In the genomic region with DNA sequence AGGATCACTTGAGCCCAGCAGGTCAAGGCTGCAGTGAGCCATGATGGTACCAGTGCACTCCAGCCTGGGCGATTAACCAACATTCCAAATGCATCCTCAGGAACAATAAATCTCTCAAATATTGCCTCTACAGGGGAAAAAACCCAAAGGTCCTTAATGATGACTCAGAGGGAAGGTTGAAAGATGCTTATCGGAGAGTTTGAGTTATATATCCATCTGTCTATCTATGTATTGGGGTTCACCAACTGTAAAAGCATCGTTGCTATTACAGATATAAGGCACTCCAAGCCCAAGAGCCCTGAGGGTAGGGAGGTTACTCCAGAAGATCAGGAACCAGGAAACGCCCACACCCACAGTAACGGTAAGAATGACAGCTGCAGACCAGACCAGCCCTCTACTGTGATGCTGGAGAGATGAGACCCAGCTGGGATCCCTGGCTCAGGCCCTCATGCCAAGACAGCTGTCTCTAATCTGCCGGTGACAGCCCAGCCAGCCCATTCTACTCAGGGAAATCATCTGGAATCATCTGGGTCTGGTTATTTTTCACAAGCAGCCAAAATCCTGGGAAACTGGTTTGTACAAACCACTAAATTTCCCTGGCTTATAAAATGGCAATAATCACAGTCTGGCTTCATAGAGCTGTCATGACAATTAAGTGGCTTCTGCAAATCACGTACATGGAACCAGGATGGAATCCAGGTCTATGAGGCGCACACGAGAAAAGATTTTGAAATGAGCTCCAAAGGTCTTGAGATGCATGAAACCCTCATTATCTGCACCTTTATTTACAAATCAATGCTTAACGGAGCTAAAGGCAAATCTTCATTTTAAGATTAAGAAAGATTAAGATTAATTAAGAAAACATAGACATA, we compare ENCODE assay signal across 10 cellular contexts. TPM values are rescaled to one million over a fixed set of nuclear protein-coding genes. Genes with fewer than 3 reads are reported as not detected.
A peak's percentile ranks its signal among the peaks of the same experiment; 100 is the strongest.
DNase-seq lines count a peak whose midpoint lies in the region; ATAC-seq and TF ChIP-seq lines count a peak whose summit lies in the region.
"Had no signal": no experiment of that assay in that cellular context is flagged by ENCODE, and none has a peak within 500 bp of the region (broad histone marks: within the 10 kb centered on the region; RNA-seq: fewer than 3 reads in every experiment).

No MANE protein-coding gene starts in this region.

- DNase-seq in BJ (ENCODE audit: low read depth) (peak; percentile 98), left kidney (ENCODE audit: low read depth, low spot score) (peak; percentile 82), globus pallidus (ENCODE audit: low spot score) (no peak)
- DNase-seq in activated naive CD8-positive, alpha-beta T cell treated with anti-CD3 and anti-CD28 coated beads, Interleukin-2, amount 10 ng/mL, durations not matched to agents 7 days and 5 days: no peak
- DNase-seq: NCI-H1436, nephron progenitor cell had no signal

- CTCF ChIA-PET in BJ (lab: Yijun Ruan, JAX): interaction anchor here (0.6 to 5.9 kb wide), 9 partner anchors 9 to 266 kb away, joined by 3 to 36 read pairs (median 4); no protein-coding TSS in a partner anchor

- POLR2A ChIA-PET in BJ (lab: Charles Lee): no interaction called here
- POLR2A ChIA-PET in activated naive CD8-positive, alpha-beta T cell treated with anti-CD3 and anti-CD28 coated beads, Interleukin-2, amount 10 ng/mL, durations not matched to agents 7 days and 5 days (lab: Charles Lee): interaction anchor here (0.6 to 2.6 kb wide), 9 partner anchors 13 to 316 kb away, joined by 3 to 19 read pairs (median 7); a partner anchor contains a TSS

- peaks cover 2% of the 10 kb centered on the region for H3K27me3 ChIP-seq in BJ (ENCODE audit: control insufficient read depth, insufficient read depth, low read length)

- peak overlapping the region in 2 of 3 donors; percentile 76 to 78 for H3K27ac Mint-ChIP-seq in IgD-negative memory B cell
- peak overlapping the region; percentile 77 for H3K27ac Mint-ChIP-seq in activated naive CD8-positive, alpha-beta T cell treated with anti-CD3 and anti-CD28 coated beads, Interleukin-2, amount 10 ng/mL, durations not matched to agents 7 days and 5 days
- H3K27ac Mint-ChIP-seq: nephron progenitor cell had no signal

- no peak for TF ChIP-seq CTCF in BJ (IDR thresholded peaks at IDR 0.05; ENCODE audit: insufficient read depth, low read depth, low read length)

- no peak overlapping the region for H3K4me3 ChIP-seq in BJ (ENCODE audit: low read depth, low read length)

- H3K4me1 Mint-ChIP-seq in IgD-negative memory B cell: peaks cover 18 to 20% (median 20%) of the 10 kb centered on the region in 3 donors
- peaks cover 17% of the 10 kb centered on the region for H3K4me1 Mint-ChIP-seq in activated naive CD8-positive, alpha-beta T cell treated with anti-CD3 and anti-CD28 coated beads, Interleukin-2, amount 10 ng/mL, durations not matched to agents 7 days and 5 days
- H3K4me1 Mint-ChIP-seq: nephron progenitor cell had no signal

- ATAC-seq in activated naive CD8-positive, alpha-beta T cell treated with anti-CD3 and anti-CD28 coated beads, Interleukin-2, amount 10 ng/mL, durations not matched to agents 7 days and 5 days (ENCODE audit: low read depth): no peak
- ATAC-seq in HG02970 (IDR thresholded peaks at IDR 0.05; ENCODE audit: low FRiP score, unreplicated experiment): no peak
- ATAC-seq in HG02981 (IDR thresholded peaks at IDR 0.05; ENCODE audit: unreplicated experiment): no peak
- no peak for ATAC-seq in GM18909 (IDR thresholded peaks at IDR 0.05; ENCODE audit: poor library complexity, unreplicated experiment)

- no peaks in the 10 kb centered on the region for H3K27me3 Mint-ChIP-seq in IgD-negative memory B cell
- H3K27me3 Mint-ChIP-seq in activated naive CD8-positive, alpha-beta T cell treated with anti-CD3 and anti-CD28 coated beads, Interleukin-2, amount 10 ng/mL, durations not matched to agents 7 days and 5 days: no peaks in the 10 kb centered on the region

- H3K36me3 Mint-ChIP-seq in IgD-negative memory B cell: peaks cover 2% of the 10 kb centered on the region
- H3K36me3 Mint-ChIP-seq in activated naive CD8-positive, alpha-beta T cell treated with anti-CD3 and anti-CD28 coated beads, Interleukin-2, amount 10 ng/mL, durations not matched to agents 7 days and 5 days: no peaks in the 10 kb centered on the region

- H3K36me3 ChIP-seq in BJ (ENCODE audit: control insufficient read depth, insufficient read depth, low read length): no peaks in the 10 kb centered on the region

- H3K4me3 Mint-ChIP-seq in IgD-negative memory B cell: peak overlapping the region in 2 of 4 donors; percentile 44 to 83
- H3K4me3 Mint-ChIP-seq in activated naive CD8-positive, alpha-beta T cell treated with anti-CD3 and anti-CD28 coated beads, Interleukin-2, amount 10 ng/mL, durations not matched to agents 7 days and 5 days: peak overlapping the region; percentile 48
- H3K4me3 Mint-ChIP-seq: nephron progenitor cell had no signal

- H3K9me3 Mint-ChIP-seq in IgD-negative memory B cell: no peaks in the 10 kb centered on the region
- peaks cover 1% of the 10 kb centered on the region for H3K9me3 Mint-ChIP-seq in activated naive CD8-positive, alpha-beta T cell treated with anti-CD3 and anti-CD28 coated beads, Interleukin-2, amount 10 ng/mL, durations not matched to agents 7 days and 5 days

RNA-seq across cellular contexts. Expression of a gene that starts 23.8 kb away (rescaled TPM):
- not detected in 2 replicates for polyA plus RNA-seq in BJ (2011; rRNA removed)
- polyA minus RNA-seq in BJ (2011; rRNA and poly(A)+ RNA removed): not detected in 2 replicates
- polyA plus RNA-seq in IgD-negative memory B cell: not detected
- total RNA-seq in activated naive CD8-positive, alpha-beta T cell treated with anti-CD3 and anti-CD28 coated beads, Interleukin-2, amount 10 ng/mL, durations not matched to agents 7 days and 5 days: not detected

RNA-seq across cellular contexts. Expression of a gene that starts 26.9 kb away (rescaled TPM):
- 0.32 and 0.70 TPM in 2 replicates for polyA plus RNA-seq in BJ (2011; rRNA removed)
- polyA minus RNA-seq in BJ (2011; rRNA and poly(A)+ RNA removed): not detected in 2 replicates
- polyA plus RNA-seq in IgD-negative memory B cell: 0.25 TPM
- total RNA-seq in activated naive CD8-positive, alpha-beta T cell treated with anti-CD3 and anti-CD28 coated beads, Interleukin-2, amount 10 ng/mL, durations not matched to agents 7 days and 5 days: 1 to 10 TPM; 1.2 to 1.8 TPM

Comparison
In these comparisons a context has a peak if more than half of its experiments do, and no peak if none do; other contexts are left out.
1. DNase-seq: peak in BJ (single experiment) and left kidney (single experiment); none in activated naive CD8-positive, alpha-beta T cell treated with anti-CD3 and anti-CD28 coated beads, Interleukin-2, amount 10 ng/mL, durations not matched to agents 7 days and 5 days (single experiment) and globus pallidus (single experiment).